In genomic region chr18:26621161-26622026, GRCh38 we compare ENCODE assay signal across 8 cellular contexts.
DNase-seq lines count a peak whose midpoint lies in the region; ATAC-seq and TF ChIP-seq lines count a peak whose summit lies in the region.

No MANE protein-coding gene starts in this region.

- H3K27me3 ChIP-seq in adrenal gland = no peaks in the 10 kb centered on the region

- H3K4me3 ChIP-seq in adrenal gland = peak overlapping the region in 1 of 4 donors; percentile 39

- no peaks in the 10 kb centered on the region for H3K4me1 ChIP-seq in adrenal gland (replicated peaks in 1 of 2)

- peaks cover 0 to 8% (median 0%) of the 10 kb centered on the region in 3 donors for H3K9me3 ChIP-seq in adrenal gland (replicated peaks in 1 of 3)

- H3K27ac ChIP-seq in adrenal gland = no peak overlapping the region

- H3K36me3 ChIP-seq in adrenal gland (replicated peaks in 1 of 2) = no peaks in the 10 kb centered on the region

- TF ChIP-seq POLR2A in adrenal gland (IDR thresholded peaks at IDR 0.05) = no peak

- peak; percentile 28 for DNase-seq in Daoy (ENCODE audit: low read depth)
- DNase-seq in KG1 (lab: John Stamatoyannopoulos, UW) = peak; percentile 33
- DNase-seq in adrenal gland = peak; percentile 31 to 81 (median 63)
- peak; percentile 59 for DNase-seq in iPS-NIHi11 (ENCODE audit: low spot score)
- DNase-seq in stimulated activated naive CD8-positive, alpha-beta T cell treated with anti-CD3 and anti-CD28 coated beads, Interleukin-15, Interleukin-2, amounts not matched to agents 100 U/mL and 50 U/mL, for 24 hours = peak; percentile 34
- no peak for DNase-seq in NCI-H1092 treated with DMSO at 0.1 percent for 48 hours (lab: John Stamatoyannopoulos, UW)
- no peak for DNase-seq in activated effector memory CD4-positive, alpha-beta T cell treated with Interleukin-2 at 50 U/mL for 16 hours

- 40 to 46% (median 44%) methylated on average over 22 of the region's 22 CpGs for WGBS in adrenal gland, 4 donors

- intact Hi-C loops in adrenal gland (cut with DNase I) = loop anchor here in 1 of 2 donors (5.0 kb wide), 1 partner anchor 151 kb away; no protein-coding TSS in a partner anchor

- ATAC-seq in GM19438 (IDR thresholded peaks at IDR 0.05; ENCODE audit: low read depth, unreplicated experiment) = peak; percentile 91
- no peak for ATAC-seq in stimulated activated naive CD8-positive, alpha-beta T cell treated with anti-CD3 and anti-CD28 coated beads, Interleukin-15, Interleukin-2, amounts not matched to agents 100 U/mL and 50 U/mL, for 24 hours

- TF ChIP-seq CTCF in adrenal gland (IDR thresholded peaks at IDR 0.05) = peak; percentile 41 to 75 (median 70)

Comparison
In these comparisons a context has a peak if more than half of its experiments do, and no peak if none do; other contexts are left out.
1. DNase-seq: peak in Daoy (single experiment), KG1 (single experiment), adrenal gland (7 of 7), iPS-NIHi11 (single experiment) and stimulated activated naive CD8-positive, alpha-beta T cell treated with anti-CD3 and anti-CD28 coated beads, Interleukin-15, Interleukin-2, amounts not matched to agents 100 U/mL and 50 U/mL, for 24 hours (single experiment); none in NCI-H1092 treated with DMSO at 0.1 percent for 48 hours (single experiment) and activated effector memory CD4-positive, alpha-beta T cell treated with Interleukin-2 at 50 U/mL for 16 hours (single experiment).